8 cellular contexts compared by ENCODE assay signal in the genomic region with DNA sequence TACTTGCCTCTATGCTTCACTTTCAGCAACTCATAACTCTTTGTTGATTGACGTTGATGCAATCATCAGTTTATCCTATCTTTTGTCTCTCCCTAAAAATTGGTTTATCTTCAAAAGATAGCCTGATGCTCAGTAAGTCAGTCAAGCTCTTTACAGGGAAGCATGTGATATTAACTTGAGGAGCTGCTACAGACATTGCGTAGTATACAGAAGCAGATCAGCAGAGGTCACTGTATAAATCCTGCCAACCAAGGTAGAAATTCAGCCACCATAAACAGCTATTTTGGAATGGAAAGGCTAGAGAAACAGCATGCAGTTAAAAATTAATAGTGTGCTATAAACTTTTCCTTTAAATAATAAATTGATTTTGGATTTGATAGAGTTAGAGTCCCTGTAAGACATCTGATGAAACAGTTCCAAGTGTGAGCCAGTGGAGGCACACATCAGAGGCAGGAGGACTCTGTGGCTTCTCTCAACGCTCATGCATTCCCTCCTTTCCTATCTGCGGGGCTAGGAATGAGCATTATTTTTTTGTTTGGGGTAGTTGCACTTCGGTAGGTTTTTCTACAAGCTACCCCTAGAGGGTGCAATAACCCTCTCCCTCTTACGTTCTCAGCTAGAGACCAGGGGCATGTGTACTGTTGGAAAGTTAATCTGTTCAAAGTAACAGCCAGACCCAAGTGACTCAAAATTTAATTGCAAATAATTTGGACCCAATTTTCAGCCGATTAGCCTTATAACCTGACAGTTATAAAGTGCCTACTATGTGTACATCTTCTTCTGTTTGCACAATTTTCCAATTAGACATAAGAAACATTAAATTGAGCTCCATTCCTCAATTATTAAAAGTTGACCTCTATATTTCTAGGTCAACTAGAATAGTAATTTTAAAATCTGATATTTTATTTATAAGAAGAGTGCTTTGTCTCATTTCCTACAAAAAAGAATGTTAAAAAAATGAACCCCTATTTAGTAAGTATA.
DNase-seq lines count a peak whose midpoint lies in the region; ATAC-seq, FAIRE-seq and TF ChIP-seq lines count a peak whose summit lies in the region.

No MANE protein-coding gene starts in this region.

- H3K4me1 ChIP-seq in HepG2 (ENCODE audit: insufficient read depth, low read length) = no peaks in the 10 kb centered on the region

- H3K4me1 Mint-ChIP-seq in T-helper 2 cell treated with Interferon-gamma antibody and Interleukin-4, amounts not matched to agents 5 μg/mL and 100 μg/mL, for 36 hours (ENCODE audit: low read depth) = no peaks in the 10 kb centered on the region

- no peaks in the 10 kb centered on the region for H3K27me3 Mint-ChIP-seq in T-helper 2 cell treated with Interferon-gamma antibody and Interleukin-4, amounts not matched to agents 5 μg/mL and 100 μg/mL, for 36 hours (ENCODE audit: low read depth)

- H3K4me3 ChIP-seq in GM06990 (replicated peaks; ENCODE audit: low read depth, low read length) (no peak overlapping the region), bronchial epithelial cell (ENCODE audit: low read depth, low read length) (no peak overlapping the region), HepG2 (replicated peaks in 1 of 3; ENCODE audit: insufficient read depth in 1 of 3, low read depth in 2 of 3, low read length in 3 of 3) (no peak overlapping the region)

- CTCF ChIA-PET in HepG2 (lab: Yijun Ruan, JAX; ENCODE audit: low intra/inter-chr PET ratio, low total read pairs) = interaction anchor here (1.1 to 2.2 kb wide), 3 partner anchors 487 to 1067 kb away, joined by 3 to 15 read pairs (median 10); no protein-coding TSS in a partner anchor

- H3K79me2 ChIP-seq in HepG2 (ENCODE audit: insufficient read depth, low read length) = no peaks in the 10 kb centered on the region

- no peak overlapping the region for H3K27ac Mint-ChIP-seq in T-helper 2 cell treated with Interferon-gamma antibody and Interleukin-4, amounts not matched to agents 5 μg/mL and 100 μg/mL, for 36 hours

- H4K20me1 ChIP-seq in HepG2 (ENCODE audit: insufficient read depth, low read length) = no peaks in the 10 kb centered on the region

- ATAC-seq in HG02885 (IDR thresholded peaks at IDR 0.05; ENCODE audit: poor library complexity, unreplicated experiment) = peak; percentile 80
- ATAC-seq in HepG2 = peak; percentile 93
- ATAC-seq in HG03457 (IDR thresholded peaks at IDR 0.05; ENCODE audit: unreplicated experiment) = no peak

- 16% methylated on average over 7 of the region's 7 CpGs for WGBS in HepG2 (ENCODE audit: low lambda C conversion rate)

- H3K36me3 ChIP-seq in GM06990 (ENCODE audit: control insufficient read depth, insufficient read depth, low read length) = no peaks in the 10 kb centered on the region
- no peaks in the 10 kb centered on the region for H3K36me3 ChIP-seq in bronchial epithelial cell (ENCODE audit: control insufficient read depth, insufficient read depth, low read length)
- no peaks in the 10 kb centered on the region for H3K36me3 ChIP-seq in HepG2 (replicated peaks in 1 of 2; ENCODE audit: control insufficient read depth in 1 of 2, insufficient read depth in 2 of 2, low read length in 2 of 2)

- in situ Hi-C loops in HepG2 (cut with HindIII; ENCODE audit: extremely low pct_ligation_motif_present, low pct_unique_long_range_greater_than_20kb) = loop anchor here (5.0 to 25.0 kb wide), 3 partner anchors 644 to 1064 kb away; no protein-coding TSS in a partner anchor

- intact Hi-C loops in HepG2 (cut with micrococcal nuclease; ENCODE audit: unreplicated experiment) = loop anchor here (1.0 to 2.0 kb wide), 4 partner anchors 287 to 1067 kb away; no protein-coding TSS in a partner anchor

- TF ChIP-seq POLR2A in HepG2 (IDR thresholded peaks at IDR 0.05; ENCODE audit: insufficient read depth in 1 of 2, low read depth in 2 of 2, low read length in 2 of 2) = no peak

- no peak for DNase-seq in GM06990 (ENCODE audit: extremely low read depth, insufficient read length)
- peak; percentile 3 for DNase-seq in NCI-H226
- peak; percentile 72 for DNase-seq in bronchial epithelial cell (ENCODE audit: low read depth)
- peak; percentile 65 for DNase-seq in HepG2 (ENCODE audit: low spot score)
- DNase-seq in T-helper 2 cell treated with Interferon-gamma antibody and Interleukin-4, amounts not matched to agents 5 μg/mL and 100 μg/mL, for 36 hours (ENCODE audit: low spot score) = no peak
- no peak for DNase-seq in activated naive CD4-positive, alpha-beta T cell (lab: John Stamatoyannopoulos, UW)

- peak; percentile 64 for FAIRE-seq in bronchial epithelial cell (lab: Jason Lieb, UNC)
- peak; percentile 15 for FAIRE-seq in HepG2 (lab: Jason Lieb, UNC)

- TF ChIP-seq RAD21 in HepG2 (CRISPR knock-in tag; IDR thresholded peaks at IDR 0.05) = peak; percentile 80

- peaks cover 1% of the 10 kb centered on the region for H3K9me3 Mint-ChIP-seq in T-helper 2 cell treated with Interferon-gamma antibody and Interleukin-4, amounts not matched to agents 5 μg/mL and 100 μg/mL, for 36 hours

- TF ChIP-seq CTCF in GM06990 (IDR thresholded peaks at IDR 0.05; ENCODE audit: insufficient read depth, low read length, poor library complexity, severe bottlenecking) (peak; percentile 72), bronchial epithelial cell (IDR thresholded peaks at IDR 0.05; ENCODE audit: insufficient read depth, low read length, severe bottlenecking) (peak; percentile 81), HepG2 (CRISPR knock-in tag; IDR thresholded peaks at IDR 0.05) (peak; percentile 80)

- no peak overlapping the region for H2AFZ ChIP-seq in HepG2 (ENCODE audit: low read length)

- no peaks in the 10 kb centered on the region for H3K36me3 Mint-ChIP-seq in T-helper 2 cell treated with Interferon-gamma antibody and Interleukin-4, amounts not matched to agents 5 μg/mL and 100 μg/mL, for 36 hours (ENCODE audit: low read depth)

- no TSS peak for BruUV-seq in HepG2 (replicated peaks; lab: Mats Ljungman, UMichigan)

- H3K9me3 ChIP-seq in HepG2 (ENCODE audit: low read length) = no peaks in the 10 kb centered on the region

- TF ChIP-seq EP300 in HepG2 (IDR thresholded peaks at IDR 0.05; ENCODE audit: low read depth in 2 of 2, low read length in 2 of 2) (no peak), HepG2 (CRISPR knock-in tag; IDR thresholded peaks at IDR 0.05; ENCODE audit: borderline replicate concordance) (no peak)

- no peaks in the 10 kb centered on the region for H3K27me3 ChIP-seq in GM06990 (replicated peaks; ENCODE audit: control insufficient read depth, insufficient read depth, low read length)
- H3K27me3 ChIP-seq in bronchial epithelial cell (ENCODE audit: control insufficient read depth, insufficient read depth, low read length) = no peaks in the 10 kb centered on the region
- H3K27me3 ChIP-seq in HepG2 (ENCODE audit: control insufficient read depth in 1 of 2, insufficient read depth in 2 of 2, low read length in 2 of 2) = no peaks in the 10 kb centered on the region

- no peak overlapping the region for H3K4me3 Mint-ChIP-seq in T-helper 2 cell treated with Interferon-gamma antibody and Interleukin-4, amounts not matched to agents 5 μg/mL and 100 μg/mL, for 36 hours

- H3K27ac ChIP-seq in HepG2 (ENCODE audit: extremely low read length, insufficient read depth, low read length) = no peak overlapping the region

- POLR2A ChIA-PET in HepG2 (lab: Yijun Ruan, JAX) = interaction anchor here (3.0 kb wide), 1 partner anchor 647 kb away, joined by 17 read pairs; the partner anchor contains the start of gene SOX9

- no peak overlapping the region for H3K4me2 ChIP-seq in HepG2 (ENCODE audit: low read depth, low read length)

- no peak overlapping the region for H3K9ac ChIP-seq in HepG2 (ENCODE audit: insufficient read depth, low read depth, low read length)

TF ChIP-seq in HepG2, 621 proteins besides CTCF, POLR2A, EP300 and RAD21 (continues in another document):
- no peak for TF ChIP-seq E2F1 (CRISPR knock-in tag; IDR thresholded peaks at IDR 0.05)
- no peak for TF ChIP-seq ZNF292 (CRISPR knock-in tag; IDR thresholded peaks at IDR 0.05; ENCODE audit: borderline replicate concordance, low read depth)
- TF ChIP-seq ZNF33B (CRISPR knock-in tag; IDR thresholded peaks at IDR 0.05) = no peak
- TF ChIP-seq, protein P1, sequence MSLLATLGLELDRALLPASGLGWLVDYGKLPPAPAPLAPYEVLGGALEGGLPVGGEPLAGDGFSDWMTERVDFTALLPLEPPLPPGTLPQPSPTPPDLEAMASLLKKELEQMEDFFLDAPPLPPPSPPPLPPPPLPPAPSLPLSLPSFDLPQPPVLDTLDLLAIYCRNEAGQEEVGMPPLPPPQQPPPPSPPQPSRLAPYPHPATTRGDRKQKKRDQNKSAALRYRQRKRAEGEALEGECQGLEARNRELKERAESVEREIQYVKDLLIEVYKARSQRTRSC (CRISPR knock-in tag; IDR thresholded peaks at IDR 0.05; ENCODE audit: low read depth) = no peak
- TF ChIP-seq ETV6 (CRISPR knock-in tag; conservative IDR thresholded peaks at IDR 0.05) = no peak
- no peak for TF ChIP-seq NFYB (CRISPR knock-in tag; IDR thresholded peaks at IDR 0.05)
- no peak for TF ChIP-seq ZNF703 (CRISPR knock-in tag; IDR thresholded peaks at IDR 0.05; ENCODE audit: borderline replicate concordance)
- TF ChIP-seq WIZ (CRISPR knock-in tag; IDR thresholded peaks at IDR 0.05) = no peak
- TF ChIP-seq ZNF460 (CRISPR knock-in tag; IDR thresholded peaks at IDR 0.05; ENCODE audit: borderline replicate concordance) = no peak
- TF ChIP-seq FUBP1 (CRISPR knock-in tag; IDR thresholded peaks at IDR 0.05; ENCODE audit: borderline replicate concordance) = no peak

Comparison
In these comparisons a context has a peak if more than half of its experiments do, and no peak if none do; other contexts are left out.
1. DNase-seq: peak in NCI-H226 (single experiment), bronchial epithelial cell (single experiment) and HepG2 (single experiment); none in GM06990 (single experiment), T-helper 2 cell treated with Interferon-gamma antibody and Interleukin-4, amounts not matched to agents 5 μg/mL and 100 μg/mL, for 36 hours (single experiment) and activated naive CD4-positive, alpha-beta T cell (0 of 4).
2. Peak in every context shown above with its lines, with median percentiles within 50 percentile points of each other: CTCF ChIP-seq.